15 cellular contexts compared by ENCODE assay signal in the genomic region with DNA sequence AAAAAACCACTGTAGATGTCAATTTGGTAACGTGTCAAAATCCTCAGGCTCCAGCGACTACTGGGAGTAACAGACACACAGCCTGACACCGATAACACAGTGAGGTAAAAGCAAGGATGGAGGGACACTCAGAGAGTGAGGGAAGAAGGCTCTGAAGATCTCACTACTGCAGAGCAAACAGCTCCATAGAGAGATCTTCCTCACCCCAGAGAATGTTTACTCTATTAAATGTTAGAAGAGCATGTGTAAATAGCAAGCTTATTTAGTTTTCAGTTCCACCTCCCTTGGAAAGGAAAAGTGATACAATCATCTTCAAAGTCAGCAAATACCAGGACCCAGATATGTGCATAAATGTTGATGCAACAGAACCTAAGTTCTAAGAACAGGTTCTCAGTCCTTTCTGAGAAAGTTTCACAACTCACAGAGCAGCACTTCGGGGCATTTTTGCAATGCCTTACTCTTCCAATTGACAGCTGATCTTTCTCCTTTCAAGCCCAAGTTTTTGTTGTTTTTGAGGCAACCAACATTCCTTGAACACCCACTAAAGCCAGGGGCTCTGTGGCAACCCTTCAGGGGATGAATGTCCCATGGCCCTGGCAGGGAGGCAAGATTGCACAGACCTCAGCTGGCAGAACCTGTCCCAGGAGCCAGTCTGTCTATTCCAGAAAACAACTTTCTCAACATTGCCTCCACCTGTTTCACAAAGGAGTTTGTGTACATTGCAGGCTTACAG.
DNase-seq lines count a peak whose midpoint lies in the region; ATAC-seq and TF ChIP-seq lines count a peak whose summit lies in the region.
"Had no signal": no experiment of that assay in that cellular context is flagged by ENCODE, and none has a peak within 500 bp of the region (broad histone marks: within the 10 kb centered on the region; RNA-seq: fewer than 3 reads in every experiment).

No MANE protein-coding gene starts in this region.

- H3K9me3 ChIP-seq in CD8-positive, alpha-beta memory T cell (ENCODE audit: low read length), result no peaks in the 10 kb centered on the region
- H3K9me3 ChIP-seq in A673 (ENCODE audit: low read depth, low read length, poor library complexity, severe bottlenecking), result no peaks in the 10 kb centered on the region

- no TSS peak for BruUV-seq in A673 (replicated peaks; lab: Mats Ljungman, UMichigan)

- H3K27me3 Mint-ChIP-seq in CD8-positive, alpha-beta memory T cell, result no peaks in the 10 kb centered on the region
- no peaks in the 10 kb centered on the region for H3K27me3 Mint-ChIP-seq in nephron progenitor cell (ENCODE audit: low read depth, poor library complexity)
- no peaks in the 10 kb centered on the region for H3K27me3 Mint-ChIP-seq in activated T-cell treated with anti-CD3 and anti-CD28 coated beads, Interleukin-2, amount 50 U/mL, for 4 hours (ENCODE audit: low read depth)

- H3K4me3 ChIP-seq in CD8-positive, alpha-beta memory T cell (ENCODE audit: low read length), result no peak overlapping the region
- no peak overlapping the region for H3K4me3 ChIP-seq in A673 (ENCODE audit: low read depth, low read length, poor library complexity, severe bottlenecking)

- POLR2A ChIA-PET in CD8-positive, alpha-beta memory T cell (lab: Charles Lee), result no interaction called here
- POLR2A ChIA-PET in A673 (lab: Charles Lee; ENCODE audit: low non-redundant PET), result no interaction called here

- no peak for TF ChIP-seq CTCF in nephron progenitor cell (IDR thresholded peaks at IDR 0.05)
- TF ChIP-seq CTCF in A673 (conservative IDR thresholded peaks at IDR 0.05; ENCODE audit: low read depth, low read length), result no peak

- no peaks in the 10 kb centered on the region for H3K27me3 ChIP-seq in CD8-positive, alpha-beta memory T cell (ENCODE audit: insufficient read depth, low read length, poor library complexity, severe bottlenecking)
- peaks cover 41% of the 10 kb centered on the region for H3K27me3 ChIP-seq in A673 (replicated peaks; ENCODE audit: insufficient read depth, low read depth, low read length, poor library complexity)

- peak overlapping the region in 4 of 8 donors; percentile 25 to 59 (median 39) for H3K27ac Mint-ChIP-seq in CD8-positive, alpha-beta memory T cell
- H3K27ac Mint-ChIP-seq in nephron progenitor cell, result peak overlapping the region; percentile 61

- H3K36me3 ChIP-seq in CD8-positive, alpha-beta memory T cell (ENCODE audit: insufficient read depth, low read length), result peaks cover under 1% of the 10 kb centered on the region
- H3K36me3 ChIP-seq in A673 (ENCODE audit: insufficient read depth, low read length, poor library complexity, severe bottlenecking), result no peaks in the 10 kb centered on the region

- H3K4me1 Mint-ChIP-seq in CD8-positive, alpha-beta memory T cell, result peaks cover 27 to 30% (median 28%) of the 10 kb centered on the region in 3 donors
- peaks cover 41% of the 10 kb centered on the region for H3K4me1 Mint-ChIP-seq in nephron progenitor cell
- peaks cover 25% of the 10 kb centered on the region for H3K4me1 Mint-ChIP-seq in activated T-cell treated with anti-CD3 and anti-CD28 coated beads, Interleukin-2, amount 50 U/mL, for 4 hours (ENCODE audit: low read depth)

- intact Hi-C loops in A673 (cut with micrococcal nuclease; ENCODE audit: unreplicated experiment), result no loop called here

- CTCF ChIA-PET in CD8-positive, alpha-beta memory T cell (lab: Charles Lee), result interaction anchor here (1.2 kb wide), 1 partner anchor 14 kb away, joined by 3 read pairs; no protein-coding TSS in a partner anchor
- CTCF ChIA-PET in A673 (lab: Charles Lee), result interaction anchor here (0.5 kb wide), 1 partner anchor 586 kb away, joined by 3 read pairs; no protein-coding TSS in a partner anchor

- H3K4me3 Mint-ChIP-seq in CD8-positive, alpha-beta memory T cell, result no peak overlapping the region
- H3K4me3 Mint-ChIP-seq in nephron progenitor cell, result no peak overlapping the region
- H3K4me3 Mint-ChIP-seq in activated T-cell treated with anti-CD3 and anti-CD28 coated beads, Interleukin-2, amount 50 U/mL, for 4 hours, result no peak overlapping the region
- H3K4me3 Mint-ChIP-seq: CD14-positive monocyte had no signal

- DNase-seq in CD8-positive, alpha-beta memory T cell, result no peak
- DNase-seq in OCI-M1 (lab: John Stamatoyannopoulos, UW) (peak; percentile 87), epithelial cell of prostate (ENCODE audit: low read depth, low spot score) (peak; percentile 5), nephron progenitor cell (no peak), DMS53 (lab: John Stamatoyannopoulos, UW) (no peak), A673 (ENCODE audit: low spot score) (no peak)
- no peak for DNase-seq in activated T-cell treated with anti-CD3 and anti-CD28 coated beads, Interleukin-2, amount 50 U/mL, for 4 hours
- DNase-seq: activated CD4-positive, alpha-beta T cell treated with anti-CD3 and anti-CD28 coated beads, Interleukin-2, amount 50 U/mL, for 1 hour; activated effector memory CD4-positive, alpha-beta T cell treated with Interleukin-2 at 50 U/mL for 16 hours; effector memory CD4-positive, alpha-beta T cell; kidney; NCI-H1105; stimulated activated CD4-positive, alpha-beta T cell treated with anti-CD3 and anti-CD28 coated beads, Interleukin-2, amount 100 ng/mL, for 48 hours had no signal

- H3K4me1 ChIP-seq in CD8-positive, alpha-beta memory T cell (ENCODE audit: insufficient read depth, low read length), result no peaks in the 10 kb centered on the region
- H3K4me1 ChIP-seq in A673 (ENCODE audit: insufficient read depth, low read length, poor library complexity, severe bottlenecking), result no peaks in the 10 kb centered on the region

- H3K9me3 Mint-ChIP-seq in CD8-positive, alpha-beta memory T cell, result peaks cover 0 to 3% (median 0%) of the 10 kb centered on the region in 5 donors
- H3K9me3 Mint-ChIP-seq in nephron progenitor cell, result peaks cover 30% of the 10 kb centered on the region
- peaks cover 5% of the 10 kb centered on the region for H3K9me3 Mint-ChIP-seq in activated T-cell treated with anti-CD3 and anti-CD28 coated beads, Interleukin-2, amount 50 U/mL, for 4 hours
- H3K9me3 Mint-ChIP-seq: CD14-positive monocyte had no signal

- H3K27ac ChIP-seq in CD8-positive, alpha-beta memory T cell (ENCODE audit: low read depth, low read length), result peak overlapping the region; percentile 15
- H3K27ac ChIP-seq in epithelial cell of prostate (no peak overlapping the region), A673 (ENCODE audit: low read depth, low read length, poor library complexity, severe bottlenecking) (no peak overlapping the region)

- ATAC-seq in activated T-cell treated with anti-CD3 and anti-CD28 coated beads, Interleukin-2, amount 50 U/mL, for 4 hours, result no peak
- no peak for ATAC-seq in HG03159 (IDR thresholded peaks at IDR 0.05; ENCODE audit: unreplicated experiment)

- peaks cover 22 to 67% (median 24%) of the 10 kb centered on the region in 3 donors for H3K36me3 Mint-ChIP-seq in CD8-positive, alpha-beta memory T cell
- H3K36me3 Mint-ChIP-seq in nephron progenitor cell (ENCODE audit: low read depth), result peaks cover 58% of the 10 kb centered on the region
- peaks cover 57% of the 10 kb centered on the region for H3K36me3 Mint-ChIP-seq in activated T-cell treated with anti-CD3 and anti-CD28 coated beads, Interleukin-2, amount 50 U/mL, for 4 hours (ENCODE audit: insufficient read depth)

Comparison
In these comparisons a context has a peak if more than half of its experiments do, and no peak if none do; other contexts are left out.
1. DNase-seq: peak in OCI-M1 (single experiment) and epithelial cell of prostate (single experiment); none in CD8-positive, alpha-beta memory T cell (0 of 5), nephron progenitor cell (single experiment), DMS53 (single experiment), activated T-cell treated with anti-CD3 and anti-CD28 coated beads, Interleukin-2, amount 50 U/mL, for 4 hours (single experiment) and A673 (single experiment).